Comparison of ENCODE assay signal across 32 cellular contexts in the genomic region with DNA sequence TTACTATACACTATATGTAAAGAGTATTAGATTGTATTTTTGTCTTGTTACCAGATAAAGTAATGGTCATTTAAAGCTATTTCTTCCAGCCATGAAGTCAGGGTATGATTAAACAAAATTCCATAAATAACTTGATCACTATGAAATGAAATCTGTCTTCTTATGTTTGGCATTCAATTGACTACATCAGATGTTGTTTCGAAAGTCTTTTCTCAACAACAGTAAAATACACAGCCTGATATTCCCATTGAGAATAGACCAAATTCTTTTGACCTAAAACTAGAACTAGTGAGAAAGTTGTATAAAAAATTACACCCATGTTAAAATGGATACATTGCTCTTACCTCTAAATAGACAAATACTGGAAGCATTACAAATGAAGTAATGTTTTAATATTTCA.
"Had no signal": no experiment of that assay in that cellular context is flagged by ENCODE, and none has a peak within 500 bp of the region (broad histone marks: within the 10 kb centered on the region; RNA-seq: fewer than 3 reads in every experiment).

No MANE protein-coding gene starts in this region.

- H3K4me3 Mint-ChIP-seq: activated CD4-positive, alpha-beta memory T cell treated with anti-CD3 and anti-CD28 coated beads, Interleukin-2, amount 10 ng/mL, durations not matched to agents 7 days and 5 days; activated naive CD4-positive, alpha-beta T cell treated with anti-CD3 and anti-CD28 coated beads, Interleukin-2, amount 50 U/mL, for 24 hours; activated naive CD8-positive, alpha-beta T cell treated with anti-CD3 and anti-CD28 coated beads, Interleukin-2, amount 10 ng/mL, durations not matched to agents 7 days and 5 days; activated T-cell treated with anti-CD3 and anti-CD28 coated beads, Interleukin-2, amount 50 U/mL, for 24 hours; brain had no signal

- H3K4me3 ChIP-seq: adrenal gland, PC-9 had no signal

- H3K27ac Mint-ChIP-seq: activated CD4-positive, alpha-beta memory T cell treated with anti-CD3 and anti-CD28 coated beads, Interleukin-2, amount 10 ng/mL, durations not matched to agents 7 days and 5 days; activated naive CD4-positive, alpha-beta T cell treated with anti-CD3 and anti-CD28 coated beads, Interleukin-2, amount 50 U/mL, for 24 hours; activated naive CD8-positive, alpha-beta T cell treated with anti-CD3 and anti-CD28 coated beads, Interleukin-2, amount 10 ng/mL, durations not matched to agents 7 days and 5 days; activated T-cell treated with anti-CD3 and anti-CD28 coated beads, Interleukin-2, amount 50 U/mL, for 24 hours; activated T-helper 2 cell treated with anti-CD3 and anti-CD28 coated beads, Interferon-gamma antibody, Interleukin-2, Interleukin-4, amounts not matched to agents 10 μg/mL and 5 μg/mL and 100 μg/mL, durations not matched to agents 14 hours and 24 hours and 36 hours; brain had no signal

- H3K9me3 ChIP-seq: adrenal gland had no signal

- H3K36me3 ChIP-seq: adrenal gland, WERI-Rb-1 had no signal

- H3K36me3 Mint-ChIP-seq: activated naive CD4-positive, alpha-beta T cell treated with anti-CD3 and anti-CD28 coated beads, Interleukin-2, amount 50 U/mL, for 24 hours; activated naive CD8-positive, alpha-beta T cell treated with anti-CD3 and anti-CD28 coated beads, Interleukin-2, amount 10 ng/mL, durations not matched to agents 7 days and 5 days; brain had no signal

- DNase-seq: activated CD4-positive, alpha-beta memory T cell treated with anti-CD3 and anti-CD28 coated beads, Interleukin-2, amount 10 ng/mL, durations not matched to agents 7 days and 5 days; activated CD4-positive, alpha-beta T cell treated with anti-CD3 and anti-CD28 coated beads for 1 hour; activated CD4-positive, alpha-beta T cell treated with anti-CD3 and anti-CD28 coated beads for 48 hours; activated CD4-positive, CD25-positive, alpha-beta regulatory T cell; activated gamma-delta T cell; activated naive CD4-positive, alpha-beta T cell treated with Interleukin-2 at 50 U/mL for 16 hours; activated naive CD8-positive, alpha-beta T cell treated with anti-CD3 and anti-CD28 coated beads, Interleukin-2, amount 10 ng/mL, durations not matched to agents 7 days and 5 days; activated T-cell treated with anti-CD3 and anti-CD28 coated beads, Interleukin-2, amount 50 U/mL, for 24 hours; adrenal gland; caudate nucleus; Kasumi-1; KG1; MM.1S; MV-4-11; NCI-H1092; NCI-H1436 treated with DMSO at 0.1 percent for 48 hours; NCI-H1694 treated with DMSO at 0.1 percent for 48 hours; NCI-H2029 treated with DMSO at 0.1 percent for 48 hours; NCI-H2107; NCI-H2171; NCI-H510A; NCI-H526; NCI-H748 treated with DMSO at 0.1 percent for 48 hours; NK-92 treated with Interleukin-12 subunit alpha and Interleukin-12 subunit beta, amount 100 ng/mL, for 24 hours; PC-9; Right ventricle myocardium superior; T1000; WERI-Rb-1 had no signal

- H3K4me1 Mint-ChIP-seq: activated CD4-positive, alpha-beta memory T cell treated with anti-CD3 and anti-CD28 coated beads, Interleukin-2, amount 10 ng/mL, durations not matched to agents 7 days and 5 days; activated naive CD4-positive, alpha-beta T cell treated with anti-CD3 and anti-CD28 coated beads, Interleukin-2, amount 50 U/mL, for 24 hours; activated naive CD8-positive, alpha-beta T cell treated with anti-CD3 and anti-CD28 coated beads, Interleukin-2, amount 10 ng/mL, durations not matched to agents 7 days and 5 days had no signal

- H3K9me3 Mint-ChIP-seq: activated naive CD8-positive, alpha-beta T cell treated with anti-CD3 and anti-CD28 coated beads, Interleukin-2, amount 10 ng/mL, durations not matched to agents 7 days and 5 days had no signal

- H3K27me3 ChIP-seq: adrenal gland had no signal

- H2AFZ ChIP-seq: PC-9 had no signal

- H3K27me3 Mint-ChIP-seq: activated CD4-positive, alpha-beta memory T cell treated with anti-CD3 and anti-CD28 coated beads, Interleukin-2, amount 10 ng/mL, durations not matched to agents 7 days and 5 days; activated naive CD4-positive, alpha-beta T cell treated with anti-CD3 and anti-CD28 coated beads, Interleukin-2, amount 50 U/mL, for 24 hours; activated naive CD8-positive, alpha-beta T cell treated with anti-CD3 and anti-CD28 coated beads, Interleukin-2, amount 10 ng/mL, durations not matched to agents 7 days and 5 days; activated T-cell treated with anti-CD3 and anti-CD28 coated beads, Interleukin-2, amount 50 U/mL, for 24 hours; brain had no signal

- H3K4me1 ChIP-seq: adrenal gland had no signal

- H3K4me2 ChIP-seq: PC-9 had no signal

- H3K27ac ChIP-seq: adrenal gland, PC-9, RWPE1, WERI-Rb-1 had no signal
